10 cellular contexts compared by ENCODE assay signal in the genomic region with DNA sequence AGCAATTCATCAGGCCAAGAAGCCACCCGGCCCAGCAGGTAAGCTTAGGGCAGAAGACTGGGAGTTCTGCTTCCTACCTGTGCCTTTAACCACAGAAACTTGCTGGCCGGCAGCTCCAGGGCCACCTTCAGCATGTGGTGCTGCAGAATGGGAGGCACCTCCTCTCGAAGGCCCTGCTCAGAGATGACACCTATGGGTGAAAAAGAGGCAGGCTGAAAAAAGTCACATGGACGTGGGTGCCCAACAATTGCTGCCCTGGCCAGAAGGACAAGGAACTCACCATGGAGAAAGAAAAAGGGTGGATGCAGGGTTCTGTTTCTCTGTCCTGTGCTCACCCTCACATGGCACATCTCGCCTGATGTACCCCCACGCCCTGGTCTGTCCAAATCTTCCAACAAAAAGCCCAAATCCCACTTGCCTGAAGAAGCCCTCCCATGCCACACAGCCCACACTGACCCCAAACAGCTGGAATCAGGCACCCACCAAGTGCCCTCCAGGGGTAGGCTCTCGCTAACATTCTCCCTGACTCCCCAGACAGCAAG. TPM values are rescaled to one million over a fixed set of nuclear protein-coding genes. Genes with fewer than 3 reads are reported as not detected.
A peak's percentile ranks its signal among the peaks of the same experiment; 100 is the strongest.
DNase-seq lines count a peak whose midpoint lies in the region; ATAC-seq and TF ChIP-seq lines count a peak whose summit lies in the region.
"Had no signal": no experiment of that assay in that cellular context is flagged by ENCODE, and none has a peak within 500 bp of the region (broad histone marks: within the 10 kb centered on the region; RNA-seq: fewer than 3 reads in every experiment).

No MANE protein-coding gene starts in this region.

- CTCF ChIA-PET in activated CD4-positive, alpha-beta memory T cell treated with anti-CD3 and anti-CD28 coated beads, Interleukin-2, amount 10 ng/mL, durations not matched to agents 7 days and 5 days (lab: Charles Lee) = interaction anchor here (1.0 kb wide), 1 partner anchor 241 kb away, joined by 4 read pairs; no protein-coding TSS in a partner anchor

- DNase-seq in AG08396 (ENCODE audit: low spot score) (peak; percentile 23), GM23248 (peak; percentile 31), left ventricle myocardium inferior (no peak), NCI-H2171 treated with DMSO at 0.1 percent for 48 hours (lab: John Stamatoyannopoulos, UW) (no peak)
- DNase-seq in activated CD4-positive, alpha-beta memory T cell treated with anti-CD3 and anti-CD28 coated beads, Interleukin-2, amount 10 ng/mL, durations not matched to agents 7 days and 5 days = no peak
- DNase-seq: thyroid gland had no signal

- no peaks in the 10 kb centered on the region for H3K9me3 Mint-ChIP-seq in activated CD4-positive, alpha-beta memory T cell treated with anti-CD3 and anti-CD28 coated beads, Interleukin-2, amount 10 ng/mL, durations not matched to agents 7 days and 5 days
- H3K9me3 Mint-ChIP-seq: activated naive CD4-positive, alpha-beta T cell treated with anti-CD3 and anti-CD28 coated beads, Interleukin-2, amount 50 U/mL, for 24 hours had no signal

- TF ChIP-seq CTCF in left ventricle myocardium inferior (IDR thresholded peaks at IDR 0.05; ENCODE audit: borderline replicate concordance) = peak; percentile 46

- H3K79me2 ChIP-seq in GM23248 (ENCODE audit: insufficient read depth) = peaks cover 14% of the 10 kb centered on the region; the same call in 1 of the 2 replicates

- H3K4me1 ChIP-seq in GM23248 (ENCODE audit: insufficient read depth) (no peaks in the 10 kb centered on the region), left ventricle myocardium inferior (peaks cover 54% of the 10 kb centered on the region)
- H3K4me1 ChIP-seq: thyroid gland had no signal

- in situ Hi-C loops in GM23248 (cut with MboI) = no loop called here

- H3K27ac Mint-ChIP-seq in activated CD4-positive, alpha-beta memory T cell treated with anti-CD3 and anti-CD28 coated beads, Interleukin-2, amount 10 ng/mL, durations not matched to agents 7 days and 5 days = no peak overlapping the region
- H3K27ac Mint-ChIP-seq: activated naive CD4-positive, alpha-beta T cell treated with anti-CD3 and anti-CD28 coated beads, Interleukin-2, amount 50 U/mL, for 24 hours had no signal

- H2AFZ ChIP-seq in GM23248 = no peak overlapping the region

- H3K36me3 Mint-ChIP-seq in activated CD4-positive, alpha-beta memory T cell treated with anti-CD3 and anti-CD28 coated beads, Interleukin-2, amount 10 ng/mL, durations not matched to agents 7 days and 5 days (ENCODE audit: low read depth) = peaks cover 65% of the 10 kb centered on the region

- intact Hi-C loops in left ventricle myocardium inferior (cut with micrococcal nuclease) = no loop called here

- no peaks in the 10 kb centered on the region for H3K4me1 Mint-ChIP-seq in activated CD4-positive, alpha-beta memory T cell treated with anti-CD3 and anti-CD28 coated beads, Interleukin-2, amount 10 ng/mL, durations not matched to agents 7 days and 5 days
- H3K4me1 Mint-ChIP-seq: activated naive CD4-positive, alpha-beta T cell treated with anti-CD3 and anti-CD28 coated beads, Interleukin-2, amount 50 U/mL, for 24 hours had no signal

- no peaks in the 10 kb centered on the region for H3K9me3 ChIP-seq in GM23248 (ENCODE audit: low read depth)
- no peaks in the 10 kb centered on the region for H3K9me3 ChIP-seq in left ventricle myocardium inferior (replicated peaks)
- H3K9me3 ChIP-seq: thyroid gland had no signal

- no peaks in the 10 kb centered on the region for H4K20me1 ChIP-seq in GM23248 (ENCODE audit: insufficient read depth)

- H3K27me3 ChIP-seq in GM23248 (replicated peaks; ENCODE audit: insufficient read depth) (no peaks in the 10 kb centered on the region), left ventricle myocardium inferior (ENCODE audit: low read depth) (no peaks in the 10 kb centered on the region)
- H3K27me3 ChIP-seq: thyroid gland had no signal

- no peaks in the 10 kb centered on the region for H3F3A ChIP-seq in GM23248 (ENCODE audit: insufficient read depth)

- H3K9me2 ChIP-seq in GM23248 (ENCODE audit: insufficient read depth) = no peaks in the 10 kb centered on the region

- H3K36me3 ChIP-seq in GM23248 (ENCODE audit: low read depth) (peaks cover 61% of the 10 kb centered on the region), left ventricle myocardium inferior (peaks cover 88% of the 10 kb centered on the region)

- WGBS in GM23248 (ENCODE audit: low coverage in 1 of 2, low lambda C conversion rate in 2 of 2, missing lambda C conversion rate in 2 of 2), 2 experiments = 69 to 74% methylated on average over 7 of the region's 7 CpGs

- H3K9ac ChIP-seq in GM23248 = no peak overlapping the region

- no peak overlapping the region for H3K4me3 Mint-ChIP-seq in activated CD4-positive, alpha-beta memory T cell treated with anti-CD3 and anti-CD28 coated beads, Interleukin-2, amount 10 ng/mL, durations not matched to agents 7 days and 5 days
- H3K4me3 Mint-ChIP-seq: activated naive CD4-positive, alpha-beta T cell treated with anti-CD3 and anti-CD28 coated beads, Interleukin-2, amount 50 U/mL, for 24 hours had no signal

- H3K27me3 Mint-ChIP-seq in activated CD4-positive, alpha-beta memory T cell treated with anti-CD3 and anti-CD28 coated beads, Interleukin-2, amount 10 ng/mL, durations not matched to agents 7 days and 5 days = no peaks in the 10 kb centered on the region
- H3K27me3 Mint-ChIP-seq: activated naive CD4-positive, alpha-beta T cell treated with anti-CD3 and anti-CD28 coated beads, Interleukin-2, amount 50 U/mL, for 24 hours had no signal

- POLR2A ChIA-PET in activated CD4-positive, alpha-beta memory T cell treated with anti-CD3 and anti-CD28 coated beads, Interleukin-2, amount 10 ng/mL, durations not matched to agents 7 days and 5 days (lab: Charles Lee) = no interaction called here

- no peak overlapping the region for H3K4me3 ChIP-seq in GM23248
- no peak overlapping the region for H3K4me3 ChIP-seq in left ventricle myocardium inferior
- H3K4me3 ChIP-seq: thyroid gland had no signal

- ATAC-seq in SK-N-SH treated with all-trans-retinoic acid at 6 μM for 48 hours = peak; percentile 45; the same call in 1 of the 3 replicates
- no peak for ATAC-seq in GM19324 (IDR thresholded peaks at IDR 0.05; ENCODE audit: low FRiP score, unreplicated experiment)
- ATAC-seq in GM19397 (IDR thresholded peaks at IDR 0.05; ENCODE audit: unreplicated experiment) = no peak

- H3K27ac ChIP-seq in GM23248 (no peak overlapping the region), left ventricle myocardium inferior (replicated peaks) (peak overlapping the region; percentile 79)
- H3K27ac ChIP-seq: thyroid gland had no signal

- H3K4me2 ChIP-seq in GM23248 (ENCODE audit: unreplicated experiment) = no peak overlapping the region

TF ChIP-seq in SK-N-SH treated with all-trans-retinoic acid at 6 μM for 48 hours, 23 proteins besides CTCF, POLR2A, EP300 and RAD21 (continues in another document):
- TF ChIP-seq RARB (CRISPR knock-in tag; IDR thresholded peaks at IDR 0.05) (no peak), ESRRG (CRISPR knock-in tag; IDR thresholded peaks at IDR 0.05) (no peak), GLIS3 (CRISPR knock-in tag; IDR thresholded peaks at IDR 0.05) (no peak), ZC3H10 (CRISPR knock-in tag; IDR thresholded peaks at IDR 0.05) (no peak)
- TF ChIP-seq, protein P1, sequence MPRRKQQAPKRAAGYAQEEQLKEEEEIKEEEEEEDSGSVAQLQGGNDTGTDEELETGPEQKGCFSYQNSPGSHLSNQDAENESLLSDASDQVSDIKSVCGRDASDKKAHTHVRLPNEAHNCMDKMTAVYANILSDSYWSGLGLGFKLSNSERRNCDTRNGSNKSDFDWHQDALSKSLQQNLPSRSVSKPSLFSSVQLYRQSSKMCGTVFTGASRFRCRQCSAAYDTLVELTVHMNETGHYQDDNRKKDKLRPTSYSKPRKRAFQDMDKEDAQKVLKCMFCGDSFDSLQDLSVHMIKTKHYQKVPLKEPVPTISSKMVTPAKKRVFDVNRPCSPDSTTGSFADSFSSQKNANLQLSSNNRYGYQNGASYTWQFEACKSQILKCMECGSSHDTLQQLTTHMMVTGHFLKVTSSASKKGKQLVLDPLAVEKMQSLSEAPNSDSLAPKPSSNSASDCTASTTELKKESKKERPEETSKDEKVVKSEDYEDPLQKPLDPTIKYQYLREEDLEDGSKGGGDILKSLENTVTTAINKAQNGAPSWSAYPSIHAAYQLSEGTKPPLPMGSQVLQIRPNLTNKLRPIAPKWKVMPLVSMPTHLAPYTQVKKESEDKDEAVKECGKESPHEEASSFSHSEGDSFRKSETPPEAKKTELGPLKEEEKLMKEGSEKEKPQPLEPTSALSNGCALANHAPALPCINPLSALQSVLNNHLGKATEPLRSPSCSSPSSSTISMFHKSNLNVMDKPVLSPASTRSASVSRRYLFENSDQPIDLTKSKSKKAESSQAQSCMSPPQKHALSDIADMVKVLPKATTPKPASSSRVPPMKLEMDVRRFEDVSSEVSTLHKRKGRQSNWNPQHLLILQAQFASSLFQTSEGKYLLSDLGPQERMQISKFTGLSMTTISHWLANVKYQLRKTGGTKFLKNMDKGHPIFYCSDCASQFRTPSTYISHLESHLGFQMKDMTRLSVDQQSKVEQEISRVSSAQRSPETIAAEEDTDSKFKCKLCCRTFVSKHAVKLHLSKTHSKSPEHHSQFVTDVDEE (CRISPR knock-in tag; IDR thresholded peaks at IDR 0.05) = no peak
- TF ChIP-seq, protein P2, sequence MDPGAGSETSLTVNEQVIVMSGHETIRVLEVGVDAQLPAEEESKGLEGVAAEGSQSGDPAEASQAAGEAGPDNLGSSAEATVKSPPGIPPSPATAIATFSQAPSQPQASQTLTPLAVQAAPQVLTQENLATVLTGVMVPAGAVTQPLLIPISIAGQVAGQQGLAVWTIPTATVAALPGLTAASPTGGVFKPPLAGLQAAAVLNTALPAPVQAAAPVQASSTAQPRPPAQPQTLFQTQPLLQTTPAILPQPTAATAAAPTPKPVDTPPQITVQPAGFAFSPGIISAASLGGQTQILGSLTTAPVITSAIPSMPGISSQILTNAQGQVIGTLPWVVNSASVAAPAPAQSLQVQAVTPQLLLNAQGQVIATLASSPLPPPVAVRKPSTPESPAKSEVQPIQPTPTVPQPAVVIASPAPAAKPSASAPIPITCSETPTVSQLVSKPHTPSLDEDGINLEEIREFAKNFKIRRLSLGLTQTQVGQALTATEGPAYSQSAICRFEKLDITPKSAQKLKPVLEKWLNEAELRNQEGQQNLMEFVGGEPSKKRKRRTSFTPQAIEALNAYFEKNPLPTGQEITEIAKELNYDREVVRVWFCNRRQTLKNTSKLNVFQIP (CRISPR knock-in tag; IDR thresholded peaks at IDR 0.05; ENCODE audit: borderline replicate concordance, low read depth) = no peak

RNA-seq across cellular contexts. Expression of a gene that starts 33.0 kb away (rescaled TPM):
- total RNA-seq in GM23248 (2014; rRNA removed; shearing (Covaris generic)) = 15.7 and 20.4 TPM in 2 replicates
- polyA plus RNA-seq in GM23248 (2016; fragmentation: Nextera tagmentation; extraction: Ambion mirVana) = 4.6 and 4.9 TPM in 2 replicates
- total RNA-seq in left ventricle myocardium inferior = 13.8 TPM
- 1 to 10 TPM; 9.1 TPM for total RNA-seq in activated CD4-positive, alpha-beta memory T cell treated with anti-CD3 and anti-CD28 coated beads, Interleukin-2, amount 10 ng/mL, durations not matched to agents 7 days and 5 days

RNA-seq across cellular contexts. Expression of a gene that starts 52.7 kb away (rescaled TPM):
- 0.89 and 2.2 TPM in 2 replicates for total RNA-seq in GM23248 (2014; rRNA removed; shearing (Covaris generic))
- polyA plus RNA-seq in GM23248 (2016; fragmentation: Nextera tagmentation; extraction: Ambion mirVana) = 1.3 and 1.9 TPM in 2 replicates
- total RNA-seq in left ventricle myocardium inferior = 13.9 TPM
- total RNA-seq in activated CD4-positive, alpha-beta memory T cell treated with anti-CD3 and anti-CD28 coated beads, Interleukin-2, amount 10 ng/mL, durations not matched to agents 7 days and 5 days = 1 to 10 TPM; 5.0 to 6.3 TPM

Comparison
In these comparisons a context has a peak if more than half of its experiments do, and no peak if none do; other contexts are left out.
1. DNase-seq: peak in AG08396 (single experiment) and GM23248 (single experiment); none in left ventricle myocardium inferior (single experiment), NCI-H2171 treated with DMSO at 0.1 percent for 48 hours (single experiment) and activated CD4-positive, alpha-beta memory T cell treated with anti-CD3 and anti-CD28 coated beads, Interleukin-2, amount 10 ng/mL, durations not matched to agents 7 days and 5 days (single experiment).